Comparison of ENCODE assay signal across 9 cellular contexts in the genomic region with DNA sequence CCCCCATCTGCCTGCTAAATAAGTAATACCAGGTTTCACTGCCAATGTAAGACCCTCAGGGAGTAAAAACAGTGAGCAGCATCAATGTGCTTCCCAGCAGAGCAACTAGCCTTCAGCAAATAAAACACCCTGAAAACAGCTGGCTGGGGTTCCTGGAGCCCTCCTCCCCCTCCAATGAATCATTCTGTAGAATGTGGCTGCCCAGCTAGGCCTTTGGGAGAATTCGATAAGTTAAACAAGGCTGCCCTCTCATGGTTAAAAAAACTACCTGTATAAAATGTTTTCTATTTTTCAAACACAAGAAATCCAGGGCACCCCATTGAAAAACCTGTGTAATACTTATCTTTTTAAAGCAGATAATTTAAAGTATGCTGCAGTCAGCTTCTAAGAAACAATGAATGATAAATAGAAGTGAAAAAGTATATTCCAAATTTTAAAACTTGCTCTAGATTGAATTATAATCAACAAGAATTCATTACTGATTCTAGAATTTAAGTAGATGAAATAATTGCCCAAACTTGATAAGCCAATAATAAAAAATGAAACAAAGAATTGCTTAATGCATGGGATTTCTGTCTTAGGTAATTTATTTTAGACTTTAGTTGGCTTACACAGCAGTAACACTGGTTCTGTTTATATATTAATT. TPM values are rescaled to one million over a fixed set of nuclear protein-coding genes. Genes with fewer than 3 reads are reported as not detected.
DNase-seq lines count a peak whose midpoint lies in the region; ATAC-seq, FAIRE-seq and TF ChIP-seq lines count a peak whose summit lies in the region.
"Had no signal": no experiment of that assay in that cellular context is flagged by ENCODE, and none has a peak within 500 bp of the region (broad histone marks: within the 10 kb centered on the region; RNA-seq: fewer than 3 reads in every experiment).

No MANE protein-coding gene starts in this region.

- DNase-seq in GM10248 (ENCODE audit: extremely low spot score) (peak; percentile 20), KBM-7 (peak; percentile 54), endothelial cell of umbilical vein (ENCODE audit: low read depth, low spot score) (peak; percentile 37), neural progenitor cell (ENCODE audit: low spot score) (peak; percentile 80)
- no peak for DNase-seq in activated CD4-positive, alpha-beta T cell treated with anti-CD3 and anti-CD28 coated beads, Interleukin-2, amount 10 ng/mL, durations not matched to agents 24 days and 14 days
- DNase-seq: activated B cell treated with CpG ODN at 0.5 μM for 24 hours had no signal

- no peaks in the 10 kb centered on the region for H3K9me1 ChIP-seq in endothelial cell of umbilical vein (replicated peaks; ENCODE audit: control insufficient read depth, extremely low read depth, insufficient read depth, low read length)

- H3K4me3 Mint-ChIP-seq in neural progenitor cell = no peak overlapping the region
- no peak overlapping the region for H3K4me3 Mint-ChIP-seq in activated CD4-positive, alpha-beta T cell treated with anti-CD3 and anti-CD28 coated beads, Interleukin-2, amount 10 ng/mL, durations not matched to agents 24 days and 14 days
- H3K4me3 Mint-ChIP-seq: activated B cell treated with CpG ODN at 0.5 μM for 24 hours had no signal

- H3K9ac ChIP-seq in OCI-LY3 (ENCODE audit: low read length) (no peak overlapping the region), endothelial cell of umbilical vein (replicated peaks; ENCODE audit: extremely low read depth, insufficient read depth, low read length) (no peak overlapping the region), neural progenitor cell (no peak overlapping the region)

- H3K4me1 Mint-ChIP-seq in neural progenitor cell = peaks cover 12% of the 10 kb centered on the region
- no peaks in the 10 kb centered on the region for H3K4me1 Mint-ChIP-seq in activated CD4-positive, alpha-beta T cell treated with anti-CD3 and anti-CD28 coated beads, Interleukin-2, amount 10 ng/mL, durations not matched to agents 24 days and 14 days
- H3K4me1 Mint-ChIP-seq: activated B cell treated with CpG ODN at 0.5 μM for 24 hours had no signal

- CTCF ChIA-PET in GM10248 (lab: Yijun Ruan, JAX) (interaction anchor here (0.8 to 1.1 kb wide), 2 partner anchors 11 to 12 kb away, joined by 3 to 6 read pairs; no protein-coding TSS in a partner anchor), endothelial cell of umbilical vein (lab: Charles Lee) (interaction anchor here (0.7 to 1.1 kb wide), 4 partner anchors 10 to 1859 kb away, joined by 3 to 20 read pairs (median 4); no protein-coding TSS in a partner anchor)

- POLR2A ChIA-PET in GM10248 (lab: Yijun Ruan, JAX) (no interaction called here), endothelial cell of umbilical vein (lab: Charles Lee) (no interaction called here)

- H2AFZ ChIP-seq in OCI-LY3 (ENCODE audit: low read depth, low read length) (no peak overlapping the region), endothelial cell of umbilical vein (ENCODE audit: low read depth, low read length) (no peak overlapping the region), neural progenitor cell (replicated peaks) (no peak overlapping the region)

- no peak for ATAC-seq in GM18520 (IDR thresholded peaks at IDR 0.05; ENCODE audit: unreplicated experiment)
- no peak for ATAC-seq in GM19463 (IDR thresholded peaks at IDR 0.05; ENCODE audit: unreplicated experiment)

- peak; percentile 70 for FAIRE-seq in endothelial cell of umbilical vein (lab: Jason Lieb, UNC)

- H3K4me2 ChIP-seq in OCI-LY3 (ENCODE audit: low read length) = no peak overlapping the region
- no peak overlapping the region for H3K4me2 ChIP-seq in endothelial cell of umbilical vein (ENCODE audit: insufficient read depth, low read length)
- no peak overlapping the region for H3K4me2 ChIP-seq in neural progenitor cell

- no peaks in the 10 kb centered on the region; the same call in 1 of the 2 replicates for H3K27me3 ChIP-seq in OCI-LY3 (ENCODE audit: low read depth, low read length)
- no peaks in the 10 kb centered on the region for H3K27me3 ChIP-seq in endothelial cell of umbilical vein (ENCODE audit: control insufficient read depth in 2 of 2, insufficient read depth in 2 of 2, low read length in 2 of 2)
- no peaks in the 10 kb centered on the region for H3K27me3 ChIP-seq in neural progenitor cell

- no peaks in the 10 kb centered on the region for H3K36me3 Mint-ChIP-seq in neural progenitor cell
- H3K36me3 Mint-ChIP-seq in activated CD4-positive, alpha-beta T cell treated with anti-CD3 and anti-CD28 coated beads, Interleukin-2, amount 10 ng/mL, durations not matched to agents 24 days and 14 days (ENCODE audit: low read depth) = no peaks in the 10 kb centered on the region

- BruUV-seq in endothelial cell of umbilical vein (replicated peaks; lab: Mats Ljungman, UMichigan) = no TSS peak

- H3K4me3 ChIP-seq in OCI-LY3 (ENCODE audit: low read length) (no peak overlapping the region), endothelial cell of umbilical vein (replicated peaks in 1 of 3; ENCODE audit: insufficient read depth in 1 of 3, low read depth in 1 of 3, low read length in 3 of 3) (no peak overlapping the region), neural progenitor cell (no peak overlapping the region)

- TF ChIP-seq CTCF in GM10248 (IDR thresholded peaks at IDR 0.05; ENCODE audit: control extremely low read depth, extremely low read depth, low read depth, missing control alignments) (peak; percentile 32), OCI-LY3 (IDR thresholded peaks at IDR 0.05; ENCODE audit: low read depth, low read length) (peak; percentile 67), endothelial cell of umbilical vein (IDR thresholded peaks at IDR 0.05; ENCODE audit: extremely low read depth in 1 of 2, insufficient read depth in 1 of 2, low read depth in 1 of 2, low read length in 2 of 2) (peak in 1 of 2 donors; percentile 11), neural progenitor cell (IDR thresholded peaks at IDR 0.05) (peak; percentile 81)

- H3K27ac ChIP-seq in OCI-LY3 (ENCODE audit: low read length) (no peak overlapping the region), endothelial cell of umbilical vein (ENCODE audit: insufficient read depth, low read depth, low read length) (no peak overlapping the region), neural progenitor cell (no peak overlapping the region)

- no peaks in the 10 kb centered on the region for H3K9me3 ChIP-seq in OCI-LY3 (ENCODE audit: insufficient read depth, low read length)
- no peaks in the 10 kb centered on the region for H3K9me3 ChIP-seq in endothelial cell of umbilical vein (replicated peaks; ENCODE audit: control insufficient read depth, insufficient read depth, low read length)
- no peaks in the 10 kb centered on the region for H3K9me3 ChIP-seq in neural progenitor cell (ENCODE audit: low read depth)

- H3K9me3 Mint-ChIP-seq in neural progenitor cell = no peaks in the 10 kb centered on the region
- no peaks in the 10 kb centered on the region for H3K9me3 Mint-ChIP-seq in activated CD4-positive, alpha-beta T cell treated with anti-CD3 and anti-CD28 coated beads, Interleukin-2, amount 10 ng/mL, durations not matched to agents 24 days and 14 days
- H3K9me3 Mint-ChIP-seq: activated B cell treated with CpG ODN at 0.5 μM for 24 hours had no signal

- no peak for TF ChIP-seq POLR2A in endothelial cell of umbilical vein (IDR thresholded peaks at IDR 0.05; ENCODE audit: low read depth, low read length)

- intact Hi-C loops in endothelial cell of umbilical vein (cut with micrococcal nuclease) = loop anchor here (1.0 kb wide), 1 partner anchor 1858 kb away; no protein-coding TSS in a partner anchor
- intact Hi-C loops in activated CD4-positive, alpha-beta T cell treated with anti-CD3 and anti-CD28 coated beads, Interleukin-2, amount 10 ng/mL, durations not matched to agents 24 days and 14 days (cut with micrococcal nuclease) = no loop called here

- no peaks in the 10 kb centered on the region for H4K20me1 ChIP-seq in OCI-LY3 (ENCODE audit: insufficient read depth, low read length)
- H4K20me1 ChIP-seq in endothelial cell of umbilical vein (replicated peaks; ENCODE audit: control insufficient read depth, extremely low read depth, insufficient read depth, low read length) = no peaks in the 10 kb centered on the region
- H4K20me1 ChIP-seq in neural progenitor cell (ENCODE audit: low read depth) = no peaks in the 10 kb centered on the region

- H3K79me2 ChIP-seq in OCI-LY3 (ENCODE audit: low read length) = no peaks in the 10 kb centered on the region
- no peaks in the 10 kb centered on the region for H3K79me2 ChIP-seq in endothelial cell of umbilical vein (ENCODE audit: control insufficient read depth, insufficient read depth, low read length)
- H3K79me2 ChIP-seq in neural progenitor cell (ENCODE audit: low read depth) = no peaks in the 10 kb centered on the region

- peak overlapping the region; percentile 81 for H3K27ac Mint-ChIP-seq in neural progenitor cell
- H3K27ac Mint-ChIP-seq in activated CD4-positive, alpha-beta T cell treated with anti-CD3 and anti-CD28 coated beads, Interleukin-2, amount 10 ng/mL, durations not matched to agents 24 days and 14 days = no peak overlapping the region
- H3K27ac Mint-ChIP-seq: activated B cell treated with CpG ODN at 0.5 μM for 24 hours had no signal

- H3K4me1 ChIP-seq in OCI-LY3 (ENCODE audit: low read length) (no peaks in the 10 kb centered on the region), endothelial cell of umbilical vein (ENCODE audit: control insufficient read depth, extremely low read depth, insufficient read depth, low read length) (no peaks in the 10 kb centered on the region), neural progenitor cell (no peaks in the 10 kb centered on the region)

- dilution Hi-C loops in endothelial cell of umbilical vein (cut with MboI; ENCODE audit: extremely low pct_ligation_motif_present, low sequenced_read_pairs) = no loop called here

- H3K27me3 Mint-ChIP-seq in neural progenitor cell (ENCODE audit: insufficient read depth, low read depth) = peaks cover 5% of the 10 kb centered on the region
- peaks cover 14% of the 10 kb centered on the region for H3K27me3 Mint-ChIP-seq in activated CD4-positive, alpha-beta T cell treated with anti-CD3 and anti-CD28 coated beads, Interleukin-2, amount 10 ng/mL, durations not matched to agents 24 days and 14 days

- in situ Hi-C loops in KBM-7 (cut with MboI; ENCODE audit: low pct_unique_long_range_greater_than_20kb, low sequenced_read_pairs) = no loop called here

- H3K36me3 ChIP-seq in OCI-LY3 (replicated peaks; ENCODE audit: low read depth, low read length) = no peaks in the 10 kb centered on the region
- H3K36me3 ChIP-seq in endothelial cell of umbilical vein (ENCODE audit: control insufficient read depth in 2 of 2, extremely low read depth in 1 of 2, insufficient read depth in 2 of 2, low read length in 2 of 2) = no peaks in the 10 kb centered on the region
- no peaks in the 10 kb centered on the region for H3K36me3 ChIP-seq in neural progenitor cell

- no peaks in the 10 kb centered on the region for H3F3A ChIP-seq in neural progenitor cell (ENCODE audit: low read depth)

RNA-seq across cellular contexts. Expression of a gene that starts 9.4 kb away (rescaled TPM):
- total RNA-seq in endothelial cell of umbilical vein (0.60 and 1.1 TPM in 2 replicates), neural progenitor cell (ENCODE audit: low replicate concordance) (83.8 and 107 TPM in 2 replicates)
- 0.38 and 0.44 TPM in 2 replicates for polyA plus RNA-seq in endothelial cell of umbilical vein
- 0.90 and 0.99 TPM in 2 replicates for polyA plus RNA-seq in endothelial cell of umbilical vein (2011; cell fraction: cytosol; rRNA removed)
- polyA plus RNA-seq in endothelial cell of umbilical vein (2011; cell fraction: nucleus; rRNA removed) = 1.2 and 1.5 TPM in 2 replicates
- polyA plus RNA-seq in endothelial cell of umbilical vein (2012) = 9.0 and 10.9 TPM in 2 replicates
- 0.51 and 1.3 TPM in 2 replicates for polyA minus RNA-seq in endothelial cell of umbilical vein
- 24.8 TPM for polyA minus RNA-seq in endothelial cell of umbilical vein (2011; cell fraction: cytosol; rRNA and poly(A)+ RNA removed)
- polyA minus RNA-seq in endothelial cell of umbilical vein (2011; cell fraction: nucleus; rRNA and poly(A)+ RNA removed) = 0.72 and 1.2 TPM in 2 replicates
- total RNA-seq in activated CD4-positive, alpha-beta T cell treated with anti-CD3 and anti-CD28 coated beads, Interleukin-2, amount 10 ng/mL, durations not matched to agents 24 days and 14 days = 0.45 and 0.56 TPM in 2 replicates
- total RNA-seq: activated B cell treated with CpG ODN at 0.5 μM for 24 hours had no signal

Comparison
In these comparisons a context has a peak if more than half of its experiments do, and no peak if none do; other contexts are left out.
1. RNA of a gene that starts 9.4 kb away (total RNA-seq): 83.8 to 107 TPM in neural progenitor cell; 0.60 to 1.1 TPM in endothelial cell of umbilical vein and 0.45 to 0.56 TPM in activated CD4-positive, alpha-beta T cell treated with anti-CD3 and anti-CD28 coated beads, Interleukin-2, amount 10 ng/mL, durations not matched to agents 24 days and 14 days; every median in the first group is over 10 times any median in the second.